21 cellular contexts compared by ENCODE assay signal in the genomic region with DNA sequence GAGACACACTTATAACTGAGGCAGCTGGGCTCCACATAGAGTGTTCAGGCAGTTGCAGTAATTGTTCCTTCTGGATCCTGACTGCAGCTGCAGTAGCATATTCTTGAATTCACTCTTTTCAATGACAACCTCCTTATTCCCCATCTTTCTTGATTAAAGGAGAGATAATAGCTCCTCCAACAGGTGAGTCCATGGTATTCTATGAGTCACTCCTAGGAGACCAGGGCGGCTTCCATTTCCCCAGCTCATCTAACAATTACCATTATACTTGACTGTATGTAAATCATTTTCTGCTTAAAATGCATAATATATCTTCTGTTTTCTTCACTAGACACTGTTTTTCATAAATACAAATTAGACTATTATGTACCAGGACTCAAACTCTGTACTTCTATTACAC.
"Had no signal": no experiment of that assay in that cellular context is flagged by ENCODE, and none has a peak within 500 bp of the region (broad histone marks: within the 10 kb centered on the region; RNA-seq: fewer than 3 reads in every experiment).

No MANE protein-coding gene starts in this region.

- ATAC-seq: activated naive CD4-positive, alpha-beta T cell treated with anti-CD3 and anti-CD28 coated beads, Interleukin-2, amount 50 U/mL, for 72 hours; activated naive CD8-positive, alpha-beta T cell treated with anti-CD3 and anti-CD28 coated beads, Interleukin-2, amount 50 U/mL, for 24 hours; activated T-cell treated with anti-CD3 and anti-CD28 coated beads, Interleukin-2, amount 50 U/mL, for 4 hours; body of pancreas had no signal

- DNase-seq: activated CD4-positive, alpha-beta memory T cell treated with anti-CD3 and anti-CD28 coated beads for 36 hours; activated CD4-positive, alpha-beta T cell treated with anti-CD3 and anti-CD28 coated beads, Interleukin-2, amount 10 ng/mL, durations not matched to agents 7 days and 5 days; activated CD4-positive, CD25-positive, alpha-beta regulatory T cell; activated CD8-positive, alpha-beta memory T cell treated with anti-CD3 and anti-CD28 coated beads for 24 hours; activated effector memory CD4-positive, alpha-beta T cell treated with anti-CD3 and anti-CD28 coated beads, Interleukin-2, amount 50 U/mL, for 16 hours; activated naive CD4-positive, alpha-beta T cell treated with Interleukin-2 at 50 U/mL for 16 hours; activated naive CD8-positive, alpha-beta T cell treated with anti-CD3 and anti-CD28 coated beads, Interleukin-2, amount 50 U/mL, for 24 hours; activated T-cell treated with anti-CD3 and anti-CD28 coated beads, Interleukin-2, amount 50 U/mL, for 4 hours; amniotic stem cell; body of pancreas; MM.1S; NCI-H2029; NCI-H446; NCI-H524; NK-92 treated with Interleukin-12 subunit alpha and Interleukin-12 subunit beta, amount 100 ng/mL, for 24 hours; OCI-M1; Peyer's patch; T-helper 1 cell had no signal

- H3K4me3 ChIP-seq: ascending aorta, body of pancreas, Peyer's patch, SK-N-MC had no signal
